8 cellular contexts compared by ENCODE assay signal in genomic region chr10:114403545-114404161, GRCh38. TPM values are rescaled to one million over a fixed set of nuclear protein-coding genes. Genes with fewer than 3 reads are reported as not detected.
DNase-seq lines count a peak whose midpoint lies in the region; ATAC-seq and TF ChIP-seq lines count a peak whose summit lies in the region.

No MANE protein-coding gene starts in this region.

- H3K36me3 ChIP-seq in BJ (ENCODE audit: control insufficient read depth, insufficient read depth, low read length) (no peaks in the 10 kb centered on the region), PC-3 (ENCODE audit: low read depth, low read length) (no peaks in the 10 kb centered on the region), neuronal stem cell (replicated peaks in 1 of 2; ENCODE audit: control insufficient read depth in 2 of 2, insufficient read depth in 2 of 2, low read length in 2 of 2) (no peaks in the 10 kb centered on the region)

- peak overlapping the region; percentile 47 for H2BK5ac ChIP-seq in neuronal stem cell (ENCODE audit: low read length)

- H3K4me2 ChIP-seq in PC-3 (ENCODE audit: low read length) (peak overlapping the region; percentile 83), neuronal stem cell (ENCODE audit: insufficient read depth, low read length, poor library complexity, severe bottlenecking) (peak overlapping the region; percentile 97)

- no peaks in the 10 kb centered on the region for H3K9me3 ChIP-seq in PC-3 (ENCODE audit: low read length)
- no peaks in the 10 kb centered on the region for H3K9me3 ChIP-seq in neuronal stem cell (replicated peaks in 1 of 2; ENCODE audit: control insufficient read depth in 2 of 2, insufficient read depth in 1 of 2, low read depth in 1 of 2, low read length in 2 of 2)

- H4K20me1 ChIP-seq in PC-3 (ENCODE audit: low read length): no peaks in the 10 kb centered on the region

- no peaks in the 10 kb centered on the region for H3K79me2 ChIP-seq in PC-3 (ENCODE audit: low read length)

- H4K8ac ChIP-seq in neuronal stem cell (ENCODE audit: low read depth, low read length): no peak overlapping the region

- no peak overlapping the region for H3K4ac ChIP-seq in neuronal stem cell (ENCODE audit: low read length)

- BruUV-seq in PC-3 (replicated peaks; lab: Mats Ljungman, UMichigan): no TSS peak

- DNase-seq in BJ (ENCODE audit: low read depth) (no peak), PC-3 (no peak), fibroblast of mammary gland (ENCODE audit: low read depth) (no peak), neuronal stem cell (ENCODE audit: low spot score) (peak; percentile 45), H4 (ENCODE audit: low spot score) (no peak), HuH-7 (ENCODE audit: low spot score) (no peak)

- 0 out of 2 replicates have a peak, but pooled peaks have one; percentile 11 for TF ChIP-seq CTCF in BJ (IDR thresholded peaks at IDR 0.05; ENCODE audit: insufficient read depth, low read depth, low read length)
- TF ChIP-seq CTCF in PC-3 (conservative IDR thresholded peaks at IDR 0.05; ENCODE audit: low read depth, low read length): peak; percentile 48; the same call in 1 of the 2 replicates
- TF ChIP-seq CTCF in fibroblast of mammary gland (conservative IDR thresholded peaks at IDR 0.05; ENCODE audit: control insufficient read depth, insufficient read depth, low read depth, low read length): no peak

- peaks cover 28% of the 10 kb centered on the region for H3K27me3 ChIP-seq in BJ (ENCODE audit: control insufficient read depth, insufficient read depth, low read length)
- H3K27me3 ChIP-seq in PC-3 (ENCODE audit: low read length): 0 out of 2 replicates have a peak, but pooled peaks cover 13% of the 10 kb centered on the region
- peaks cover 10 to 84% (median 30%) of the 10 kb centered on the region in 3 experiments for H3K27me3 ChIP-seq in neuronal stem cell (ENCODE audit: control insufficient read depth in 3 of 3, insufficient read depth in 3 of 3, low read depth in 1 of 3, low read length in 3 of 3)

- no peak overlapping the region for H3K27ac ChIP-seq in PC-3 (ENCODE audit: low read length)
- H3K27ac ChIP-seq in neuronal stem cell (replicated peaks; ENCODE audit: low read length): no peak overlapping the region

- H2BK12ac ChIP-seq in neuronal stem cell (ENCODE audit: low read length): peak overlapping the region; percentile 52

- CTCF ChIA-PET in BJ (lab: Yijun Ruan, JAX): interaction anchor here (1.4 kb wide), 1 partner anchor 100 kb away, joined by 6 read pairs; no protein-coding TSS in a partner anchor
- CTCF ChIA-PET in PC-3 (lab: Charles Lee): interaction anchor here (1.1 kb wide), 1 partner anchor 99 kb away, joined by 5 read pairs; no protein-coding TSS in a partner anchor

- no peaks in the 10 kb centered on the region for H3K79me1 ChIP-seq in neuronal stem cell (ENCODE audit: low read depth, low read length)

- H2BK120ac ChIP-seq in neuronal stem cell (ENCODE audit: low read depth, low read length): peak overlapping the region; percentile 25

- H3F3A ChIP-seq in PC-3 (ENCODE audit: low read length, unreplicated experiment): no peaks in the 10 kb centered on the region

- intact Hi-C loops in PC-3 (cut with micrococcal nuclease): no loop called here

- peaks cover 8% of the 10 kb centered on the region; the same call in 1 of the 2 replicates for H3K4me1 ChIP-seq in PC-3 (ENCODE audit: insufficient read depth, low read length)
- peaks cover 7 to 16% of the 10 kb centered on the region in 2 donors for H3K4me1 ChIP-seq in neuronal stem cell (ENCODE audit: control insufficient read depth in 2 of 2, insufficient read depth in 1 of 2, low read depth in 1 of 2, low read length in 2 of 2)

- H2AFZ ChIP-seq in PC-3 (ENCODE audit: low read length) (peak overlapping the region; percentile 55; the same call in 1 of the 2 replicates), neuronal stem cell (ENCODE audit: low read length) (peak overlapping the region; percentile 91)

- H2BK15ac ChIP-seq in neuronal stem cell (ENCODE audit: low read length): peak overlapping the region; percentile 22

- H2AK5ac ChIP-seq in neuronal stem cell (ENCODE audit: low read depth, low read length): peak overlapping the region; percentile 37

- H3K9ac ChIP-seq in PC-3 (ENCODE audit: low read length) (no peak overlapping the region), neuronal stem cell (ENCODE audit: low read depth, low read length, poor library complexity) (peak overlapping the region; percentile 74)

- WGBS in neuronal stem cell (ENCODE audit: extremely low coverage in 2 of 2, insufficient read length in 2 of 2, insufficient replicate concordance in 1 of 2), 2 donors: no CpG with 5 or more reads among the region's 44 CpGs

- H3K9me2 ChIP-seq in PC-3 (replicated peaks; ENCODE audit: low read length): no peaks in the 10 kb centered on the region

- ATAC-seq in PC-3 (peak; percentile 43; the same call in 1 of the 2 replicates), GM18909 (IDR thresholded peaks at IDR 0.05; ENCODE audit: poor library complexity, unreplicated experiment) (no peak), HG03354 (IDR thresholded peaks at IDR 0.05; ENCODE audit: poor library complexity, severe bottlenecking, unreplicated experiment) (no peak)

- peak overlapping the region; percentile 92 for H3K18ac ChIP-seq in neuronal stem cell (ENCODE audit: low read length)

- H3K14ac ChIP-seq in neuronal stem cell (ENCODE audit: low read length): no peak overlapping the region

- POLR2A ChIA-PET in BJ (lab: Charles Lee): no interaction called here
- POLR2A ChIA-PET in PC-3 (lab: Charles Lee; ENCODE audit: unreplicated experiment): no interaction called here

- H3K4me3 ChIP-seq in BJ (ENCODE audit: low read depth, low read length) (no peak overlapping the region), PC-3 (ENCODE audit: low read length) (peak overlapping the region; percentile 61), fibroblast of mammary gland (ENCODE audit: control insufficient read depth, low read depth, low read length) (peak overlapping the region; percentile 4), neuronal stem cell (ENCODE audit: low read length in 2 of 2) (peak overlapping the region; percentile 37 to 89)

- H4K91ac ChIP-seq in neuronal stem cell (ENCODE audit: low read depth, low read length, poor library complexity): no peak overlapping the region

- H3K23ac ChIP-seq in neuronal stem cell (ENCODE audit: low read depth, low read length, poor library complexity): no peak overlapping the region

RNA-seq across cellular contexts. Expression of gene AFAP1L2, which starts 0.6 kb away (rescaled TPM):
- 0.10 and 0.22 TPM in 2 replicates for polyA plus RNA-seq in BJ (2011; rRNA removed)
- 0.05 and 0.31 TPM in 2 replicates for polyA minus RNA-seq in BJ (2011; rRNA and poly(A)+ RNA removed)
- total RNA-seq in PC-3 (2014; rRNA removed): 0.77 and 0.81 TPM in 2 replicates
- 6.7 TPM for polyA plus RNA-seq in neuronal stem cell (2013, experiment 1 of 2)
- polyA plus RNA-seq in neuronal stem cell (2013, experiment 2 of 2): 6.9 TPM
- 0.70 and 1.3 TPM in 2 replicates for total RNA-seq in H4 (2014; rRNA removed; shearing (Covaris generic))
